17 cellular contexts compared by ENCODE assay signal in genomic region chr3:29156071-29156715, GRCh38.
DNase-seq lines count a peak whose midpoint lies in the region; ATAC-seq and TF ChIP-seq lines count a peak whose summit lies in the region.
"Had no signal": no experiment of that assay in that cellular context is flagged by ENCODE, and none has a peak within 500 bp of the region (broad histone marks: within the 10 kb centered on the region; RNA-seq: fewer than 3 reads in every experiment).

No MANE protein-coding gene starts in this region.

- WGBS in heart left ventricle, 4 donors, result 56 to 65% (median 59%) methylated on average over 5 of the region's 5 CpGs

- peak; percentile 53 for DNase-seq in COLO829 (ENCODE audit: low spot score)
- DNase-seq in MG63, result peak; percentile 73
- peak; percentile 31 for DNase-seq in RPMI7951 (ENCODE audit: low read depth)
- peak; percentile 78 for DNase-seq in islet precursor cell
- no peak for DNase-seq in type B pancreatic cell (ENCODE audit: extremely low spot score, unreplicated experiment)
- no peak for DNase-seq in heart left ventricle
- DNase-seq in HK-2 (ENCODE audit: unreplicated experiment), result no peak
- DNase-seq: activated CD4-positive, alpha-beta T cell treated with anti-CD3 and anti-CD28 coated beads, Interleukin-2, amount 50 U/mL, for 1 hour; anterior cingulate cortex; DMS153; NCI-H2029 treated with DMSO at 0.1 percent for 48 hours; stimulated activated CD8-positive, alpha-beta memory T cell treated with anti-CD3 and anti-CD28 coated beads, Interleukin-4, amount 100 ng/mL, for 48 hours; trophoblast cell had no signal

- intact Hi-C loops in heart left ventricle (cut with DNase I), result no loop called here

- no peaks in the 10 kb centered on the region for H3K27me3 ChIP-seq in MG63
- no peaks in the 10 kb centered on the region for H3K27me3 ChIP-seq in heart left ventricle

- peaks cover 8% of the 10 kb centered on the region for H3K4me1 Mint-ChIP-seq in type B pancreatic cell (ENCODE audit: unreplicated experiment)
- H3K4me1 Mint-ChIP-seq: IgD-negative memory B cell, memory B cell had no signal

- H3K4me1 ChIP-seq in heart left ventricle, result peaks cover 0 to 7% (median 0%) of the 10 kb centered on the region in 12 donors

- peaks cover 2% of the 10 kb centered on the region for H3K9me3 Mint-ChIP-seq in type B pancreatic cell
- H3K9me3 Mint-ChIP-seq: dendritic cell treated with granulocyte-macrophage colony-stimulating factor and Interleukin-4, amounts not matched to agents 40 ng/mL and 50 ng/mL, for 4 days had no signal

- H3K36me3 ChIP-seq in MG63, result no peaks in the 10 kb centered on the region
- no peaks in the 10 kb centered on the region for H3K36me3 ChIP-seq in heart left ventricle

- no peaks in the 10 kb centered on the region for H3K9me3 ChIP-seq in MG63
- peaks cover 0 to 2% (median 0%) of the 10 kb centered on the region in 12 donors for H3K9me3 ChIP-seq in heart left ventricle

- no peak overlapping the region for H3K4me3 ChIP-seq in MG63
- H3K4me3 ChIP-seq in heart left ventricle, result no peak overlapping the region

- no peaks in the 10 kb centered on the region for H3K36me3 Mint-ChIP-seq in type B pancreatic cell
- H3K36me3 Mint-ChIP-seq: memory B cell had no signal

- TF ChIP-seq POLR2A in heart left ventricle (IDR thresholded peaks at IDR 0.05), result no peak

- H3K4me3 Mint-ChIP-seq in type B pancreatic cell, result no peak overlapping the region
- H3K4me3 Mint-ChIP-seq: dendritic cell treated with granulocyte-macrophage colony-stimulating factor and Interleukin-4, amounts not matched to agents 40 ng/mL and 50 ng/mL, for 4 days; IgD-negative memory B cell; memory B cell had no signal

- no peaks in the 10 kb centered on the region for H3K27me3 Mint-ChIP-seq in type B pancreatic cell
- H3K27me3 Mint-ChIP-seq: IgD-negative memory B cell, memory B cell had no signal

- no peak overlapping the region for H3K27ac Mint-ChIP-seq in type B pancreatic cell
- H3K27ac Mint-ChIP-seq: dendritic cell treated with granulocyte-macrophage colony-stimulating factor and Interleukin-4, amounts not matched to agents 40 ng/mL and 50 ng/mL, for 4 days; IgD-negative memory B cell; memory B cell had no signal

- ATAC-seq in GM19351 (IDR thresholded peaks at IDR 0.05; ENCODE audit: unreplicated experiment) (no peak), heart left ventricle (no peak)

- H3K27ac ChIP-seq in heart left ventricle, result no peak overlapping the region

- TF ChIP-seq CTCF in type B pancreatic cell (conservative IDR thresholded peaks at IDR 0.05), result no peak
- TF ChIP-seq CTCF in heart left ventricle (IDR thresholded peaks at IDR 0.05), result no peak

Comparison
In these comparisons a context has a peak if more than half of its experiments do, and no peak if none do; other contexts are left out.
1. DNase-seq: peak in COLO829 (single experiment), MG63 (single experiment), RPMI7951 (single experiment) and islet precursor cell (single experiment); none in type B pancreatic cell (single experiment), heart left ventricle (0 of 5) and HK-2 (single experiment).